ENCODE assay signal across 8 cellular contexts in the genomic region with DNA sequence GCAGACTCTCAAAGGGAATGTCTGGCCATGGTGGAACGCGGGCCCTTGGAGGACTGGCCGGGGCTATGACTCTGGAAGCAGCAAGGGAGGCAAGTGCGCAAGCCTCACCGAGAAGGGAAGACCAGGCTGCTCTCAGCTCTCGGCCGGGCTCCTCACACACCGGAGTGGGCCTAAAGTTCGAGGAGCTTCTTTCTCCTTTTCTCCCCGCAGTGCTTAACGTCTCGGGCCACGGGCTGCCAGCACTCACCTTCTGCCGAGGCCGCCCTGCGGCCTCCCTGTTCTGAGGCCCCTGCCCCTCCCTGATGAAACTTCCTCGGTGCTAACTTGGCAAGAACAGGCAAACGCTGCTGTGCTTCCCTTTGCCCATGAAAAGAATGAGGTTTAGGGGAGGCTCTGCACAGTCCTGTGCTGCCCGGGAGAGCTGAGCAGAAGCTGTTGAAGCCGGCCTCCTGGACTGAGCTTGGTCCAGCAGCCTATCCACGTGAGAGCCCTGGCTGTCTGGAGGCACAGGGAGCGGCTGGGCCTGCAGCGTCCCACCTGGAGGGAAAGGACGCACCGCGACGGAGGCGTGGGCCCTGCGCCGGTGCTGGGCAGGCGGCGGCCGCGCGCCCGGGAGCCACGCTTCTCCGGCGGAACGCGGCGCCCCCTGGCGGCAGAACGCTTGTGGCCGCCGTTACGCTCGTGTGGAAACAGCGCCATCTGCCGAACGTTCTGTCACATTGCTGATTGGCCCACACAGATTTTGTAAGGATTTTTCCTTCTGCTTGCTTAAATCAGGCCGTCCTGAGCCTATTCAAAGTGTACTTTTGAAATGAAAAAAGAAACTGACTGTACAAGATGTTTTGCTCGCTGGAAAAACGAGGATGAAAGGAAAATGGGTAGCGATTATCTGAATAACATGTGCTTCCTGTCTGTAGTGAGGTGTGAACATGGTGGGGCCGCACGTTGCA.
A peak's percentile ranks its signal among the peaks of the same experiment; 100 is the strongest.
DNase-seq lines count a peak whose midpoint lies in the region; ATAC-seq lines count a peak whose summit lies in the region.

No MANE protein-coding gene starts in this region.

- peak; percentile 60 for DNase-seq in AG08395 (ENCODE audit: low spot score)
- DNase-seq in NCI-H2196 (lab: John Stamatoyannopoulos, UW; ENCODE audit: unreplicated experiment), result peak; percentile 84
- peak; percentile 68 to 72 for DNase-seq in activated CD4-positive, alpha-beta T cell treated with anti-CD3 and anti-CD28 coated beads for 24 hours (ENCODE audit: low read depth in 2 of 2)
- DNase-seq in cerebellum (ENCODE audit: low spot score), result peak; percentile 44
- DNase-seq in left kidney (ENCODE audit: low read depth, low spot score), result peak; percentile 88
- DNase-seq in stimulated activated CD4-positive, alpha-beta T cell treated with anti-CD3 and anti-CD28 coated beads, Interleukin-2, amount 100 ng/mL, for 48 hours, result peak; percentile 79 to 84

- ATAC-seq in GM18519 (IDR thresholded peaks at IDR 0.05; ENCODE audit: low FRiP score, unreplicated experiment) (peak; percentile 82), HG03060 (IDR thresholded peaks at IDR 0.05; ENCODE audit: low read depth, unreplicated experiment) (peak; percentile 86)

Comparison
In these comparisons a context has a peak if more than half of its experiments do, and no peak if none do; other contexts are left out.
1. Peak in every context shown above with its lines: DNase-seq and ATAC-seq.